1 cellular context compared by ENCODE assay signal in the genomic region with DNA sequence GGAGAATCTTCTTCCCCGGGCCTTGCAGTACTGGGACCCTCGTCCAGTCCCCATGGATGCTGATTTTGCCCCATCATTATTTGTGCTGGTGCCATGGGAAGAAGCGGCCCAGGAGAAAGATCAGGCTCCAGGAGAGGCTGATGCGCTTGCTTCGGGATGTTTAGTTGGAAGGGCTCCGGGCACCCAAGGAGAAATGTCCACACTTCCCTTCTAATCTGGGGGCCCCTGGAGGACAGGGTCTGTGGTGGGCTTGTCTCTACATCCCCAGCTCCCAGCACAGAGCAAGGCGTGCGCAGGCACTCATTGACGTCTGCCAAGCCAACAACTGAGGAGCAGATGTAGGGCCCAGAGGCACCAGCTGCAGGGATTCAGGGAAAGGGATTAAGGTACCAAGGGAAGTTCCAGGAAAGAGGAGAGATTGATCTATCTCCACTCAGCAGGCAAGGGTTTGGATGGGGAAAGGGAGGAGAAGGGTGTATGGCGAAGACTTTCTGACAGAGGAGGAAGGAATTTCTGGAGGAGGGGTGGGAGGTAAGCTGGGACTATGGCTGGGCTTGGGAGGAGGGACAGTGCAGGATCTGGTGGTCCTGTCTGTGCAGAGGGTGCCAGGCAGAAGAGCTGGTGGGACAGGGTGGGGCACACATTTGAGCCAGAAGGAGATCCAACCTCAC.
TF ChIP-seq lines count a peak whose summit lies in the region.

No MANE protein-coding gene starts in this region.

TF ChIP-seq in K562, 482 proteins besides CTCF, POLR2A, EP300 and RAD21:
- peak; percentile 19; the same call in 1 of the 2 replicates for TF ChIP-seq TAL1 (IDR thresholded peaks at IDR 0.05)
- no peak for TF ChIP-seq FOSL1 (tag; conservative IDR thresholded peaks at IDR 0.05)
TF ChIP-seq in K562: peak in this region for 1.
